ENCODE assay signal across 1 cellular context in the genomic region with DNA sequence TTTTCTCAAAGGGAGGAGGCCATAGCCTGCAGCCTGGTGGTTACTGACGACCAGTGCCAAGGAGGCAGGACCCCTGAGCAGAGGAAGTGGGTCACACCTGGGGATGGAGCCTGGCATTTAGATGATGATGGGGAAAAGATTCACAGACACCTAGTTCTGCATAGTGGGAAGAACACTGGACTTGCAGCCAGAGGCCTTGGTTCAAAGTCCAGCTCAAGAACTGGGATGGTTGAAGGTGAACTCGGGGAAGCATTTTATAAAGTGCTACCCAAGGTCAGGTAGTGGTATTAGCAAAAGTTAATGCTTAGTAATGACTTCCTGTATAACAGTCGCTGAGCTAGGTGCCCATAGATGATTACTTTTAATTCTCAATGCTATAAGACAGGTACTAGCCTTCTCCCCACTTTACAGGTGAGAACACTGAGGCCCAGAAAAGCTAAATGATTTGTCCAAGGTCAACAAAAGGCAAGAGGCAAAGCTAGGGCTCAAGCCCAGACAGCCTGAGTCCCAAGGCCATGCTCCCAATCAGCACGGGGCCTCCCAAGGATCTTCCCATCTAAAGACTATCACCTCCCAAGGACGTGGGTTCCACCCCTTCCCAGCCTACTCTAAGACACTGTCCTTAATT.
TF ChIP-seq lines count a peak whose summit lies in the region.

No MANE protein-coding gene starts in this region.

TF ChIP-seq in endothelial cell of umbilical vein, 7 proteins besides CTCF, POLR2A, EP300 and RAD21:
- TF ChIP-seq GATA2 (IDR thresholded peaks at IDR 0.05; ENCODE audit: insufficient read depth, insufficient read length, low read depth, low read length) (no peak), FOS (IDR thresholded peaks at IDR 0.05; ENCODE audit: borderline replicate concordance, insufficient read depth, low read length) (no peak), MYC (IDR thresholded peaks at IDR 0.05; ENCODE audit: low read depth, low read length) (no peak), JUN (IDR thresholded peaks at IDR 0.05; ENCODE audit: borderline replicate concordance, insufficient read depth, insufficient read length, low read depth) (no peak), POLR2AphosphoS5 (IDR thresholded peaks at IDR 0.05; ENCODE audit: insufficient read depth, low read depth, low read length) (no peak)
- TF ChIP-seq, protein P1, sequence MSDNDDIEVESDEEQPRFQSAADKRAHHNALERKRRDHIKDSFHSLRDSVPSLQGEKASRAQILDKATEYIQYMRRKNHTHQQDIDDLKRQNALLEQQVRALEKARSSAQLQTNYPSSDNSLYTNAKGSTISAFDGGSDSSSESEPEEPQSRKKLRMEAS (IDR thresholded peaks at IDR 0.05; ENCODE audit: insufficient read depth, insufficient read length): no peak
